In the genomic region with DNA sequence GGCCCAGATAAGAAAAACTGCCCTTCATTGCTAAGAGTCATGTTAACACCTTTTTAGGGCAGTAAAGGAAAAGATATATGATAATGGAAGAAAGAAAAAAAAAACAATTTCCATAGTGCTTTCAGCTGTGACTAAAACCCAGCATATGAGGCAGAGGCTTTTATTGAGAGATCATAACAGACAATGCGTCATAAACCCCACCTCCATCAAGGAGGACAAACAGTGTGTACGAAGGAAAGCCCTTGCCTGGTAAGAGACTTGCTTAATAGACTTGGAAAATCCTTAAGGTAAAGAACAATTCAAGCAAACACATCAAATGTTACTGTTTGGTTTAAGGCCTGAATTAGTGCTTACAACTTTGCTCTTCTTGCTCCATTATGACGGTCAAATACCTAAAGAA, we compare ENCODE assay signal across 25 cellular contexts.
DNase-seq lines count a peak whose midpoint lies in the region; ATAC-seq, FAIRE-seq and TF ChIP-seq lines count a peak whose summit lies in the region.
"Had no signal": no experiment of that assay in that cellular context is flagged by ENCODE, and none has a peak within 500 bp of the region (broad histone marks: within the 10 kb centered on the region; RNA-seq: fewer than 3 reads in every experiment).

No MANE protein-coding gene starts in this region.

- ATAC-seq in A549 (no peak), HG03139 (IDR thresholded peaks at IDR 0.05; ENCODE audit: unreplicated experiment) (no peak)
- ATAC-seq: K562 had no signal

- H3K9me3 ChIP-seq in A549: no peaks in the 10 kb centered on the region
- H3K9me3 ChIP-seq in spleen: peaks cover 0 to 13% (median 0%) of the 10 kb centered on the region in 8 donors
- H3K9me3 ChIP-seq: BE2C, HAP-1 had no signal

- TF ChIP-seq POLR2A in A549 (IDR thresholded peaks at IDR 0.05; ENCODE audit: low read length) (no peak), spleen (IDR thresholded peaks at IDR 0.05) (no peak)

- no peak overlapping the region; a peak in 1 of 6 replicates for H3K27ac ChIP-seq in A549
- no peak overlapping the region for H3K27ac ChIP-seq in spleen
- H3K27ac ChIP-seq: HL-60 had no signal

- DNase-seq in A549 (ENCODE audit: low read depth in 1 of 2, low spot score in 1 of 2) (no peak), HT1080 (ENCODE audit: low read depth) (peak; percentile 11), amniotic epithelial cell (ENCODE audit: low read depth) (peak; percentile 52), fibroblast of mammary gland (ENCODE audit: low read depth) (peak; percentile 30), Ammon's horn (ENCODE audit: low spot score) (no peak), spleen (no peak), GM20000 (ENCODE audit: low spot score) (no peak)
- DNase-seq: 8988T; BE2C; C1 segment of cervical spinal cord; CD4-positive, CD25-positive, alpha-beta regulatory T cell; CD8-positive, alpha-beta memory T cell; COR-L47; DMS 273 treated with DMSO at 0.1 percent for 48 hours; DMS53; DND-41; IMR-90 had no signal

- intact Hi-C loops in spleen (cut with DNase I; ENCODE audit: low total_unique reads): no loop called here

- TF ChIP-seq CTCF in A549 (IDR thresholded peaks at IDR 0.05): no peak
- no peak for TF ChIP-seq CTCF in fibroblast of mammary gland (conservative IDR thresholded peaks at IDR 0.05; ENCODE audit: control insufficient read depth, insufficient read depth, low read depth, low read length)
- no peak for TF ChIP-seq CTCF in spleen (IDR thresholded peaks at IDR 0.05 in 8 of 11, conservative IDR thresholded peaks at IDR 0.05 in 3 of 11)
- TF ChIP-seq CTCF in GM20000 (IDR thresholded peaks at IDR 0.05; ENCODE audit: extremely low read depth, missing control alignments): no peak

- WGBS in A549 (ENCODE audit: missing lambda C conversion rate): 70% methylated on average over 3 of the region's 3 CpGs
- WGBS in spleen, 5 donors: 74 to 81% (median 80%) methylated on average over 3 of the region's 3 CpGs

- CTCF ChIA-PET in A549 (lab: Yijun Ruan, JAX): no interaction called here

- POLR2A ChIA-PET in A549 (lab: Yijun Ruan, JAX): no interaction called here

- no peak for TF ChIP-seq RAD21 in A549 (conservative IDR thresholded peaks at IDR 0.05 in 1 of 2, IDR thresholded peaks at IDR 0.05 in 1 of 2)

- H3K4me1 ChIP-seq in A549 (no peaks in the 10 kb centered on the region), spleen (no peaks in the 10 kb centered on the region)
- H3K4me1 ChIP-seq: BE2C, HAP-1 had no signal

- no peaks in the 10 kb centered on the region for H3K36me3 ChIP-seq in spleen
- H3K36me3 ChIP-seq: BE2C, HAP-1 had no signal

- no peaks in the 10 kb centered on the region for H3K27me3 ChIP-seq in spleen (replicated peaks in 1 of 7)
- H3K27me3 ChIP-seq: BE2C had no signal

- TF ChIP-seq EP300 in A549 (IDR thresholded peaks at IDR 0.05): no peak

- FAIRE-seq in A549 (lab: Jason Lieb, UNC): peak; percentile 43
- FAIRE-seq: G401.6, GM12892, H1, HTR-8/SVneo, K562 had no signal

- H3K4me3 ChIP-seq in A549: no peak overlapping the region
- no peak overlapping the region for H3K4me3 ChIP-seq in fibroblast of mammary gland (ENCODE audit: control insufficient read depth, low read depth, low read length)
- no peak overlapping the region for H3K4me3 ChIP-seq in spleen
- H3K4me3 ChIP-seq: HAP-1, K562 had no signal

- H3K4me2 ChIP-seq in A549: no peak overlapping the region

TF ChIP-seq in A549, 52 proteins besides CTCF, POLR2A, EP300 and RAD21:
- TF ChIP-seq HOXB5 (CRISPR knock-in tag; IDR thresholded peaks at IDR 0.05) (no peak), HDAC2 (IDR thresholded peaks at IDR 0.05) (no peak), RNF2 (IDR thresholded peaks at IDR 0.05; ENCODE audit: borderline replicate concordance, low read depth) (no peak), CBX8 (IDR thresholded peaks at IDR 0.05) (no peak), KDM1A (IDR thresholded peaks at IDR 0.05; ENCODE audit: low read depth) (no peak), RFX5 (IDR thresholded peaks at IDR 0.05) (no peak), FOXS1 (CRISPR knock-in tag; IDR thresholded peaks at IDR 0.05) (no peak), JUNB (IDR thresholded peaks at IDR 0.05) (no peak), CBX2 (IDR thresholded peaks at IDR 0.05; ENCODE audit: borderline replicate concordance, low read depth) (no peak), MAFK (IDR thresholded peaks at IDR 0.05; ENCODE audit: partially characterized antibody) (no peak), EHF (CRISPR knock-in tag; IDR thresholded peaks at IDR 0.05) (no peak), ZC3H11A (IDR thresholded peaks at IDR 0.05) (no peak), ZNF302 (CRISPR knock-in tag; IDR thresholded peaks at IDR 0.05) (no peak)
- TF ChIP-seq, protein P1, sequence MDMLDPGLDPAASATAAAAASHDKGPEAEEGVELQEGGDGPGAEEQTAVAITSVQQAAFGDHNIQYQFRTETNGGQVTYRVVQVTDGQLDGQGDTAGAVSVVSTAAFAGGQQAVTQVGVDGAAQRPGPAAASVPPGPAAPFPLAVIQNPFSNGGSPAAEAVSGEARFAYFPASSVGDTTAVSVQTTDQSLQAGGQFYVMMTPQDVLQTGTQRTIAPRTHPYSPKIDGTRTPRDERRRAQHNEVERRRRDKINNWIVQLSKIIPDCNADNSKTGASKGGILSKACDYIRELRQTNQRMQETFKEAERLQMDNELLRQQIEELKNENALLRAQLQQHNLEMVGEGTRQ (IDR thresholded peaks at IDR 0.05): no peak
- TF ChIP-seq, protein P2, sequence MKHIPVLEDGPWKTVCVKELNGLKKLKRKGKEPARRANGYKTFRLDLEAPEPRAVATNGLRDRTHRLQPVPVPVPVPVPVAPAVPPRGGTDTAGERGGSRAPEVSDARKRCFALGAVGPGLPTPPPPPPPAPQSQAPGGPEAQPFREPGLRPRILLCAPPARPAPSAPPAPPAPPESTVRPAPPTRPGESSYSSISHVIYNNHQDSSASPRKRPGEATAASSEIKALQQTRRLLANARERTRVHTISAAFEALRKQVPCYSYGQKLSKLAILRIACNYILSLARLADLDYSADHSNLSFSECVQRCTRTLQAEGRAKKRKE (CRISPR knock-in tag; IDR thresholded peaks at IDR 0.05; ENCODE audit: low read depth): no peak
- TF ChIP-seq, protein P3, sequence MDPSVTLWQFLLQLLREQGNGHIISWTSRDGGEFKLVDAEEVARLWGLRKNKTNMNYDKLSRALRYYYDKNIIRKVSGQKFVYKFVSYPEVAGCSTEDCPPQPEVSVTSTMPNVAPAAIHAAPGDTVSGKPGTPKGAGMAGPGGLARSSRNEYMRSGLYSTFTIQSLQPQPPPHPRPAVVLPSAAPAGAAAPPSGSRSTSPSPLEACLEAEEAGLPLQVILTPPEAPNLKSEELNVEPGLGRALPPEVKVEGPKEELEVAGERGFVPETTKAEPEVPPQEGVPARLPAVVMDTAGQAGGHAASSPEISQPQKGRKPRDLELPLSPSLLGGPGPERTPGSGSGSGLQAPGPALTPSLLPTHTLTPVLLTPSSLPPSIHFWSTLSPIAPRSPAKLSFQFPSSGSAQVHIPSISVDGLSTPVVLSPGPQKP (IDR thresholded peaks at IDR 0.05; ENCODE audit: low read depth, low read length): no peak

Comparison
In these comparisons a context has a peak if more than half of its experiments do, and no peak if none do; other contexts are left out.
1. DNase-seq: peak in HT1080 (single experiment), amniotic epithelial cell (single experiment) and fibroblast of mammary gland (single experiment); none in A549 (0 of 2), Ammon's horn (single experiment), spleen (single experiment) and GM20000 (single experiment).